ENCODE assay signal across 9 cellular contexts in genomic region chr7:2894118-2894940, GRCh38. TPM values are rescaled to one million over a fixed set of nuclear protein-coding genes. Genes with fewer than 3 reads are reported as not detected.
A peak's percentile ranks its signal among the peaks of the same experiment; 100 is the strongest.
DNase-seq lines count a peak whose midpoint lies in the region; ATAC-seq and TF ChIP-seq lines count a peak whose summit lies in the region.
"Had no signal": no experiment of that assay in that cellular context is flagged by ENCODE, and none has a peak within 500 bp of the region (broad histone marks: within the 10 kb centered on the region; RNA-seq: fewer than 3 reads in every experiment).

No MANE protein-coding gene starts in this region.

- peaks cover 9 to 29% (median 21%) of the 10 kb centered on the region in 7 donors for H3K4me1 Mint-ChIP-seq in naive thymus-derived CD4-positive, alpha-beta T cell
- H3K4me1 Mint-ChIP-seq in type B pancreatic cell (ENCODE audit: unreplicated experiment), result no peaks in the 10 kb centered on the region

- no peaks in the 10 kb centered on the region for H3K27me3 ChIP-seq in naive thymus-derived CD4-positive, alpha-beta T cell (ENCODE audit: control insufficient read depth in 2 of 2, insufficient read depth in 2 of 2, low read length in 2 of 2)
- H3K27me3 ChIP-seq in gastrocnemius medialis, result peaks cover 13 to 30% (median 24%) of the 10 kb centered on the region in 3 donors

- H3K27me3 Mint-ChIP-seq in naive thymus-derived CD4-positive, alpha-beta T cell, result no peaks in the 10 kb centered on the region
- no peaks in the 10 kb centered on the region for H3K27me3 Mint-ChIP-seq in type B pancreatic cell

- peak overlapping the region; percentile 0 to 92 (median 70) for H3K27ac Mint-ChIP-seq in naive thymus-derived CD4-positive, alpha-beta T cell
- H3K27ac Mint-ChIP-seq in type B pancreatic cell, result no peak overlapping the region

- no peak for TF ChIP-seq POLR2A in gastrocnemius medialis (IDR thresholded peaks at IDR 0.05)

- H3K4me3 Mint-ChIP-seq in naive thymus-derived CD4-positive, alpha-beta T cell, result peak overlapping the region; percentile 75 to 93 (median 82)
- no peak overlapping the region for H3K4me3 Mint-ChIP-seq in type B pancreatic cell
- H3K4me3 Mint-ChIP-seq: nephron had no signal

- H3K36me3 ChIP-seq in naive thymus-derived CD4-positive, alpha-beta T cell (ENCODE audit: control insufficient read depth in 2 of 3, insufficient read depth in 3 of 3, low read length in 3 of 3), result no peaks in the 10 kb centered on the region
- no peaks in the 10 kb centered on the region for H3K36me3 ChIP-seq in gastrocnemius medialis

- intact Hi-C loops in naive thymus-derived CD4-positive, alpha-beta T cell (cut with micrococcal nuclease), result loop anchor here (1.0 to 2.0 kb wide), 2 partner anchors 9 to 260 kb away; no protein-coding TSS in a partner anchor
- intact Hi-C loops in gastrocnemius medialis (cut with DNase I; ENCODE audit: low total_unique reads), result no loop called here

- ATAC-seq in HG03103 (IDR thresholded peaks at IDR 0.05; ENCODE audit: low read depth, unreplicated experiment) (peak; percentile 56), gastrocnemius medialis (no peak)
- peak; percentile 72 for ATAC-seq in naive thymus-derived CD4-positive, alpha-beta T cell

- H3K4me1 ChIP-seq in naive thymus-derived CD4-positive, alpha-beta T cell (ENCODE audit: control insufficient read depth in 2 of 2, insufficient read depth in 2 of 2, low read length in 2 of 2), result peaks cover 10 to 11% of the 10 kb centered on the region in 2 donors
- no peaks in the 10 kb centered on the region for H3K4me1 ChIP-seq in gastrocnemius medialis

- in situ Hi-C loops in gastrocnemius medialis (cut with MboI; ENCODE audit: low sequenced_read_pairs in 4 of 4), result no loop called here

- CTCF ChIA-PET in naive thymus-derived CD4-positive, alpha-beta T cell (lab: Charles Lee), result interaction anchor here (0.8 to 1.0 kb wide), 3 partner anchors 30 to 337 kb away, joined by 3 to 10 read pairs (median 3); no protein-coding TSS in a partner anchor

- H3K36me3 Mint-ChIP-seq in naive thymus-derived CD4-positive, alpha-beta T cell, result peaks cover 0 to 6% (median 0%) of the 10 kb centered on the region in 5 donors
- no peaks in the 10 kb centered on the region for H3K36me3 Mint-ChIP-seq in type B pancreatic cell

- POLR2A ChIA-PET in naive thymus-derived CD4-positive, alpha-beta T cell (lab: Charles Lee), result interaction anchor here (1.1 kb wide), 1 partner anchor 10 kb away, joined by 3 read pairs; no protein-coding TSS in a partner anchor

- H3K9me3 ChIP-seq in naive thymus-derived CD4-positive, alpha-beta T cell (ENCODE audit: control insufficient read depth in 2 of 3, low read length in 3 of 3), result no peaks in the 10 kb centered on the region
- no peaks in the 10 kb centered on the region for H3K9me3 ChIP-seq in gastrocnemius medialis

- DNase-seq in NCI-H2081 (lab: John Stamatoyannopoulos, UW), result peak; percentile 24 to 34
- no peak for DNase-seq in NCI-H2081 treated with DMSO at 0.1 percent for 48 hours (lab: John Stamatoyannopoulos, UW)
- DNase-seq in activated CD4-positive, alpha-beta T cell treated with anti-CD3 and anti-CD28 coated beads for 48 hours, result peak; percentile 78
- peak in 7 of 9 donors; percentile 30 to 74 (median 41) for DNase-seq in naive thymus-derived CD4-positive, alpha-beta T cell
- no peak for DNase-seq in type B pancreatic cell (ENCODE audit: extremely low spot score, unreplicated experiment)
- no peak for DNase-seq in DMS 273 (lab: John Stamatoyannopoulos, UW; ENCODE audit: unreplicated experiment)
- DNase-seq in gastrocnemius medialis, result no peak

- H3K27ac ChIP-seq in naive thymus-derived CD4-positive, alpha-beta T cell (ENCODE audit: low read depth, low read length), result peak overlapping the region; percentile 42
- no peak overlapping the region for H3K27ac ChIP-seq in gastrocnemius medialis

- TF ChIP-seq CTCF in type B pancreatic cell (conservative IDR thresholded peaks at IDR 0.05) (no peak), gastrocnemius medialis (IDR thresholded peaks at IDR 0.05 in 4 of 5, conservative IDR thresholded peaks at IDR 0.05 in 1 of 5) (no peak)

- H3K9me3 Mint-ChIP-seq in naive thymus-derived CD4-positive, alpha-beta T cell, result peaks cover 0 to 3% (median 0%) of the 10 kb centered on the region in 11 donors
- H3K9me3 Mint-ChIP-seq in type B pancreatic cell, result no peaks in the 10 kb centered on the region

- peak overlapping the region; percentile 54 for H3K4me3 ChIP-seq in naive thymus-derived CD4-positive, alpha-beta T cell (ENCODE audit: low read length)
- no peak overlapping the region for H3K4me3 ChIP-seq in gastrocnemius medialis

RNA-seq across cellular contexts. Expression of gene GNA12, which starts 50.2 kb away (rescaled TPM):
- 10 to 100 TPM; 18.1 to 25.7 (median 21.0) TPM for total RNA-seq in naive thymus-derived CD4-positive, alpha-beta T cell
- 1 to 10 TPM; 4.2 to 9.2 TPM for polyA plus RNA-seq in naive thymus-derived CD4-positive, alpha-beta T cell
- total RNA-seq in type B pancreatic cell (ENCODE audit: low replicate concordance) (37.9 and 46.2 TPM in 2 replicates), gastrocnemius medialis (1 to 10 TPM; 7.6 to 8.4 (median 8.1) TPM)

Comparison
In these comparisons a context has a peak if more than half of its experiments do, and no peak if none do; other contexts are left out.
1. DNase-seq: peak in NCI-H2081 (2 of 2), activated CD4-positive, alpha-beta T cell treated with anti-CD3 and anti-CD28 coated beads for 48 hours (single experiment) and naive thymus-derived CD4-positive, alpha-beta T cell (7 of 9); none in NCI-H2081 treated with DMSO at 0.1 percent for 48 hours (single experiment), type B pancreatic cell (single experiment), DMS 273 (single experiment) and gastrocnemius medialis (0 of 2).
2. ATAC-seq: peak in HG03103 (single experiment) and naive thymus-derived CD4-positive, alpha-beta T cell (single experiment); none in gastrocnemius medialis (0 of 2).